In genomic region chr11:119175493-119176077, GRCh38 we compare ENCODE assay signal across 16 cellular contexts. TPM values are rescaled to one million over a fixed set of nuclear protein-coding genes. Genes with fewer than 3 reads are reported as not detected.
DNase-seq lines count a peak whose midpoint lies in the region; TF ChIP-seq lines count a peak whose summit lies in the region.
"Had no signal": no experiment of that assay in that cellular context is flagged by ENCODE, and none has a peak within 500 bp of the region (broad histone marks: within the 10 kb centered on the region; RNA-seq: fewer than 3 reads in every experiment).

No MANE protein-coding gene starts in this region.

- H4K5ac ChIP-seq in mesendoderm (ENCODE audit: low read length): no peak overlapping the region

- H3K4me1 ChIP-seq in mesendoderm (ENCODE audit: control insufficient read depth, low read depth, low read length) (no peaks in the 10 kb centered on the region), hepatocyte (ENCODE audit: insufficient read depth) (no peaks in the 10 kb centered on the region)
- H3K4me1 ChIP-seq: colonic mucosa had no signal

- H3K4ac ChIP-seq in mesendoderm (ENCODE audit: low read depth, low read length): no peak overlapping the region

- no peaks in the 10 kb centered on the region for H3K9me3 ChIP-seq in hepatocyte (ENCODE audit: low read depth)
- H3K9me3 ChIP-seq in MG63: no peaks in the 10 kb centered on the region
- H3K9me3 ChIP-seq: colonic mucosa had no signal

- no peaks in the 10 kb centered on the region for H4K20me1 ChIP-seq in hepatocyte (ENCODE audit: insufficient read depth, poor library complexity, severe bottlenecking)

- no peak overlapping the region for H3K18ac ChIP-seq in mesendoderm (ENCODE audit: low read length)

- peak; percentile 11 for DNase-seq in NCI-H510A treated with DMSO at 0.1 percent for 48 hours (lab: John Stamatoyannopoulos, UW)
- DNase-seq in NCI-H510A (lab: John Stamatoyannopoulos, UW): no peak
- DNase-seq in NCI-H1436 treated with DMSO at 0.1 percent for 48 hours (lab: John Stamatoyannopoulos, UW): peak; percentile 63
- DNase-seq in amniotic epithelial cell (ENCODE audit: low read depth): peak; percentile 44
- DNase-seq in mesendoderm: peak; percentile 33
- DNase-seq in stimulated activated naive CD4-positive, alpha-beta T cell (lab: John Stamatoyannopoulos, UW): no peak
- DNase-seq in hepatocyte (ENCODE audit: low spot score): no peak
- DNase-seq in MG63: no peak
- DNase-seq: ACHN; activated T-cell treated with anti-CD3 and anti-CD28 coated beads, Interleukin-2, amount 50 U/mL, for 72 hours; colonic mucosa; H7; midbrain; trophoblast cell had no signal

- H3K27ac ChIP-seq in mesendoderm (ENCODE audit: low read depth, low read length) (no peak overlapping the region), hepatocyte (no peak overlapping the region)
- H3K27ac ChIP-seq: colonic mucosa, VCaP had no signal

- H3K79me2 ChIP-seq in mesendoderm (ENCODE audit: control insufficient read depth, insufficient read depth, low read length): no peaks in the 10 kb centered on the region
- H3K79me2 ChIP-seq in hepatocyte: no peaks in the 10 kb centered on the region

- H3K36me3 ChIP-seq in mesendoderm (ENCODE audit: control insufficient read depth, insufficient read depth, low read length): no peaks in the 10 kb centered on the region
- H3K36me3 ChIP-seq in hepatocyte (replicated peaks; ENCODE audit: insufficient read depth, low read depth): no peaks in the 10 kb centered on the region
- H3K36me3 ChIP-seq in MG63: peaks cover 4% of the 10 kb centered on the region
- H3K36me3 ChIP-seq: colonic mucosa had no signal

- H2BK15ac ChIP-seq in mesendoderm (replicated peaks; ENCODE audit: low read depth): no peak overlapping the region

- H2AK5ac ChIP-seq in mesendoderm (ENCODE audit: low read length): no peak overlapping the region

- H3K27me3 ChIP-seq in mesendoderm (ENCODE audit: insufficient read depth, low read length, poor library complexity) (no peaks in the 10 kb centered on the region), hepatocyte (no peaks in the 10 kb centered on the region), MG63 (no peaks in the 10 kb centered on the region)
- H3K27me3 ChIP-seq: colonic mucosa had no signal

- H4K8ac ChIP-seq in mesendoderm (ENCODE audit: low read depth, low read length): no peak overlapping the region

- no peak overlapping the region for H3K4me2 ChIP-seq in mesendoderm (ENCODE audit: low read length)
- no peak overlapping the region for H3K4me2 ChIP-seq in hepatocyte

- H2BK120ac ChIP-seq in mesendoderm (ENCODE audit: low read depth, low read length): no peak overlapping the region

- no peak overlapping the region for H3K9ac ChIP-seq in mesendoderm (ENCODE audit: low read length)

- TF ChIP-seq CTCF in hepatocyte (IDR thresholded peaks at IDR 0.05; ENCODE audit: poor library complexity): no peak

- H2AFZ ChIP-seq in hepatocyte: no peak overlapping the region

- no peak overlapping the region for H3K56ac ChIP-seq in mesendoderm (ENCODE audit: low read length)

- WGBS in mesendoderm (ENCODE audit: extremely low coverage, insufficient coverage, low lambda C conversion rate): no CpG with 5 or more reads among the region's 6 CpGs
- 59% methylated on average over 6 of the region's 6 CpGs for WGBS in hepatocyte (ENCODE audit: low lambda C conversion rate, missing lambda C conversion rate)

- no peak overlapping the region for H3K4me3 ChIP-seq in mesendoderm (ENCODE audit: low read length)
- H3K4me3 ChIP-seq in hepatocyte: no peak overlapping the region
- H3K4me3 ChIP-seq in MG63: no peak overlapping the region
- H3K4me3 ChIP-seq: colonic mucosa had no signal

- no peaks in the 10 kb centered on the region for H3K9me2 ChIP-seq in hepatocyte (replicated peaks; ENCODE audit: insufficient read depth)

- no peaks in the 10 kb centered on the region for H3K79me1 ChIP-seq in mesendoderm (ENCODE audit: low read length)

- no peak overlapping the region for H2BK5ac ChIP-seq in mesendoderm (ENCODE audit: low read length)

- no peak overlapping the region for H3K23ac ChIP-seq in mesendoderm (ENCODE audit: low read length)

RNA-seq across cellular contexts. Expression of gene NLRX1, which starts 7.1 kb away (rescaled TPM):
- polyA plus RNA-seq in mesendoderm (2013, experiment 1 of 2): 4.8 TPM
- polyA plus RNA-seq in mesendoderm (2013, experiment 2 of 2): 4.5 TPM
- 12.5 and 13.3 TPM in 2 replicates for total RNA-seq in hepatocyte
- polyA plus RNA-seq in hepatocyte: 9.4 and 10.0 TPM in 2 replicates
- 12.9 and 16.8 TPM in 2 replicates for total RNA-seq in MG63 (2014; rRNA removed; shearing (Covaris generic); ENCODE audit: low replicate concordance)

RNA-seq across cellular contexts. Expression of gene NHERF4, which starts 9.7 kb away (rescaled TPM):
- polyA plus RNA-seq in mesendoderm (2013, experiment 1 of 2): not detected
- not detected for polyA plus RNA-seq in mesendoderm (2013, experiment 2 of 2)
- 12.7 and 27.0 TPM in 2 replicates for total RNA-seq in hepatocyte
- 26.5 and 32.8 TPM in 2 replicates for polyA plus RNA-seq in hepatocyte
- total RNA-seq in MG63 (2014; rRNA removed; shearing (Covaris generic); ENCODE audit: low replicate concordance): not detected in 2 replicates
- total RNA-seq: H7, OCI-LY7 had no signal

RNA-seq across cellular contexts. Expression of gene ABCG4, which starts 26.7 kb away (rescaled TPM):
- 0.24 TPM for polyA plus RNA-seq in mesendoderm (2013, experiment 1 of 2)
- polyA plus RNA-seq in mesendoderm (2013, experiment 2 of 2): 0.22 TPM
- total RNA-seq in hepatocyte: not detected in 2 replicates
- polyA plus RNA-seq in hepatocyte: 0.45 and 0.99 TPM in 2 replicates
- not detected in 2 replicates for total RNA-seq in MG63 (2014; rRNA removed; shearing (Covaris generic); ENCODE audit: low replicate concordance)
- total RNA-seq: OCI-LY7 had no signal

RNA-seq across cellular contexts. Expression of gene CBL, which starts 30.6 kb away (rescaled TPM):
- 21.9 TPM for polyA plus RNA-seq in mesendoderm (2013, experiment 1 of 2)
- polyA plus RNA-seq in mesendoderm (2013, experiment 2 of 2): 21.9 TPM
- total RNA-seq in hepatocyte: 12.1 and 15.6 TPM in 2 replicates
- 4.6 and 6.6 TPM in 2 replicates for polyA plus RNA-seq in hepatocyte
- 5.7 and 6.2 TPM in 2 replicates for total RNA-seq in MG63 (2014; rRNA removed; shearing (Covaris generic); ENCODE audit: low replicate concordance)

RNA-seq across cellular contexts. Expression of gene HINFP, which starts 54.2 kb away (rescaled TPM):
- polyA plus RNA-seq in mesendoderm (2013, experiment 1 of 2): 17.5 TPM
- 18.8 TPM for polyA plus RNA-seq in mesendoderm (2013, experiment 2 of 2)
- total RNA-seq in hepatocyte: 10.9 and 25.3 TPM in 2 replicates
- 16.4 and 19.8 TPM in 2 replicates for polyA plus RNA-seq in hepatocyte
- 8.3 and 27.5 TPM in 2 replicates for total RNA-seq in MG63 (2014; rRNA removed; shearing (Covaris generic); ENCODE audit: low replicate concordance)

Comparison
In these comparisons a context has a peak if more than half of its experiments do, and no peak if none do; other contexts are left out.
1. DNase-seq: peak in NCI-H510A treated with DMSO at 0.1 percent for 48 hours (single experiment), NCI-H1436 treated with DMSO at 0.1 percent for 48 hours (single experiment), amniotic epithelial cell (single experiment) and mesendoderm (single experiment); none in NCI-H510A (single experiment), stimulated activated naive CD4-positive, alpha-beta T cell (0 of 6), hepatocyte (single experiment) and MG63 (single experiment).
2. RNA of gene NHERF4, which starts 9.7 kb away (total RNA-seq): 12.7 to 27.0 TPM in hepatocyte; not detected in MG63; every median in the first group is over 10 times any median in the second.